Comparison of ENCODE assay signal across 8 cellular contexts in the genomic region with DNA sequence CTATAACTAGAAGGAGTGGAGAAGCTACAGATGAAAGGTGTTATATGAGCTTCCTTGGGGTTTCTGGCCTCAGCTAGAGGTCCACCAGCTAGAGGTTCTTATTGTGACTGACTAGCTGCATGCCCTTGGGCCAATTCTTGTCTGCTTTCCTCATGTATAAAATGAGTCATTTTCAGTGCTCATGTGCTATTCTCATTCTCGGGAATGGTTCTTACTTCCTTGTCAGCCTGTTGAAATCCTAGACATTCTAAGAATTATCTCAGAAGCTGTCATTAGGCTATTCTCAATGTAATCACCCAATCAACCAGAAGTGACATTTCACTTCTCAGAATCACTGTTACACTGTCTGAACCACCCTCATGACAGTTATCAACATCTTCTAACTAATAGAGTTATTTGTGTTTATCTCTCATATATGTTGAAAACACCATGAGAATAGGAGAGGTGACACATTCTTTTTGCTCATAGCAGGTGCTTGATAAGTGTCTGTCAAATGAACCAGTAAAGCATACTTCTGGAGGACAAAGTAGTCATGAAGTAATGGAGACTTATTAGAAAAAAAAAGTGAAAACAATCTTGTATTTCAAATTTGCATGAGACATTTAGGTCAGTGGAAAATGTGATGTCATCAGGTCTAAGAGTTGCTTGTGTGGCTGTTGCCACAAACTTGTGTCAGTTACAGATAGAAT.
DNase-seq lines count a peak whose midpoint lies in the region; ATAC-seq, FAIRE-seq and TF ChIP-seq lines count a peak whose summit lies in the region.

No MANE protein-coding gene starts in this region.

- H3K27ac ChIP-seq in right atrium auricular region: no peak overlapping the region

- ATAC-seq in Right ventricle myocardium inferior: peak; percentile 37
- ATAC-seq in HG02763 (IDR thresholded peaks at IDR 0.05; ENCODE audit: unreplicated experiment): peak; percentile 79

- H3K4me1 ChIP-seq in right atrium auricular region: peaks cover 0 to 3% of the 10 kb centered on the region in 2 donors

- TF ChIP-seq CTCF in right atrium auricular region (IDR thresholded peaks at IDR 0.05): no peak

- peak; percentile 63 for FAIRE-seq in RCC 7860 (lab: Jason Lieb, UNC)

- DNase-seq in Right ventricle myocardium inferior (ENCODE audit: missing footprints) (no peak), right atrium auricular region (ENCODE audit: low spot score) (no peak), RCC 7860 (ENCODE audit: low spot score) (peak; percentile 69), fibroblast of gingiva (ENCODE audit: low read depth) (peak; percentile 78), KG1 (lab: John Stamatoyannopoulos, UW) (no peak), Kasumi-1 (lab: John Stamatoyannopoulos, UW) (no peak)
- DNase-seq in stimulated activated CD8-positive, alpha-beta memory T cell treated with anti-CD3 and anti-CD28 coated beads, Interleukin-4, amount 100 ng/mL, for 48 hours: peak; percentile 48

- no peaks in the 10 kb centered on the region for H3K9me3 ChIP-seq in right atrium auricular region

- intact Hi-C loops in Right ventricle myocardium inferior (cut with DNase I): no loop called here

- H3K4me3 ChIP-seq in right atrium auricular region: no peak overlapping the region

- H3K27me3 ChIP-seq in right atrium auricular region: no peaks in the 10 kb centered on the region

- no peaks in the 10 kb centered on the region for H3K36me3 ChIP-seq in right atrium auricular region

Comparison
In these comparisons a context has a peak if more than half of its experiments do, and no peak if none do; other contexts are left out.
1. DNase-seq: peak in RCC 7860 (single experiment), fibroblast of gingiva (single experiment) and stimulated activated CD8-positive, alpha-beta memory T cell treated with anti-CD3 and anti-CD28 coated beads, Interleukin-4, amount 100 ng/mL, for 48 hours (single experiment); none in Right ventricle myocardium inferior (single experiment), right atrium auricular region (single experiment), KG1 (single experiment) and Kasumi-1 (0 of 2).